1 cellular context compared by ENCODE assay signal in genomic region chr14:97120204-97121120, GRCh38.
TF ChIP-seq lines count a peak whose summit lies in the region.

No MANE protein-coding gene starts in this region.

TF ChIP-seq in WTC11, 78 proteins besides CTCF, POLR2A, EP300 and RAD21 (continued from another document):
- TF ChIP-seq ERG (CRISPR knock-in tag; IDR thresholded peaks at IDR 0.05) (no peak), TCF7 (CRISPR knock-in tag; IDR thresholded peaks at IDR 0.05; ENCODE audit: low read depth) (no peak), TEAD1 (CRISPR knock-in tag; IDR thresholded peaks at IDR 0.05) (no peak), ZNF281 (CRISPR knock-in tag; IDR thresholded peaks at IDR 0.05) (no peak), EMX1 (CRISPR knock-in tag; IDR thresholded peaks at IDR 0.05) (no peak), CREB1 (CRISPR knock-in tag; IDR thresholded peaks at IDR 0.05) (no peak), FOXP4 (CRISPR knock-in tag; IDR thresholded peaks at IDR 0.05) (no peak), MXD4 (CRISPR knock-in tag; IDR thresholded peaks at IDR 0.05; ENCODE audit: borderline replicate concordance) (no peak), ZNF232 (CRISPR knock-in tag; IDR thresholded peaks at IDR 0.05) (no peak), JUN (CRISPR knock-in tag; IDR thresholded peaks at IDR 0.05) (no peak)
